1 cellular context compared by ENCODE assay signal in genomic region chr9:96417051-96417586, GRCh38.
TF ChIP-seq lines count a peak whose summit lies in the region.

No MANE protein-coding gene starts in this region.

TF ChIP-seq in K562, 482 proteins besides CTCF, POLR2A, EP300 and RAD21 (continued from another document and continues in another):
- peak; percentile 94 for TF ChIP-seq ZBTB12 (CRISPR knock-in tag; IDR thresholded peaks at IDR 0.05)
- peak; percentile 55 for TF ChIP-seq KHSRP (IDR thresholded peaks at IDR 0.05)
- peak; percentile 98 for TF ChIP-seq ZNF740 (CRISPR knock-in tag; IDR thresholded peaks at IDR 0.05)
- peak in 1 of 2 experiments; percentile 93; a peak in 2 of 4 replicates for TF ChIP-seq ZNF740 (tag; IDR thresholded peaks at IDR 0.05)
- peak; percentile 1; the same call in 1 of the 2 replicates for TF ChIP-seq POLR2G (IDR thresholded peaks at IDR 0.05; ENCODE audit: low read depth, low read length)
- peak; percentile 61 for TF ChIP-seq PHF20 (IDR thresholded peaks at IDR 0.05; ENCODE audit: partially characterized antibody)
- TF ChIP-seq EGR1 (conservative IDR thresholded peaks at IDR 0.05) = peak; percentile 67
- no peak for TF ChIP-seq SMARCA4 (IDR thresholded peaks at IDR 0.05)
- peak; percentile 18 for TF ChIP-seq FIP1L1 (IDR thresholded peaks at IDR 0.05; ENCODE audit: low read depth, low read length, poor library complexity, severe bottlenecking)
- TF ChIP-seq CREB1 (IDR thresholded peaks at IDR 0.05) = peak; percentile 94
- peak; percentile 97 for TF ChIP-seq CREB1 (CRISPR knock-in tag; IDR thresholded peaks at IDR 0.05)
- TF ChIP-seq ZNF174 (CRISPR knock-in tag; IDR thresholded peaks at IDR 0.05) = no peak
- 0 out of 2 replicates have a peak, but pooled peaks have one; percentile 7 for TF ChIP-seq NFE2 (IDR thresholded peaks at IDR 0.05; ENCODE audit: low read depth)
- TF ChIP-seq ZNF395 (CRISPR knock-in tag; IDR thresholded peaks at IDR 0.05) = peak; percentile 59; the same call in 1 of the 2 replicates
- no peak for TF ChIP-seq NELFE (IDR thresholded peaks at IDR 0.05; ENCODE audit: insufficient read depth, insufficient read length)
- TF ChIP-seq CBFA2T3 (IDR thresholded peaks at IDR 0.05) = peak; percentile 31
- TF ChIP-seq SIN3A (IDR thresholded peaks at IDR 0.05; ENCODE audit: borderline replicate concordance in 2 of 2, control insufficient read depth in 1 of 2, low read depth in 2 of 2, low read length in 2 of 2) = peak; percentile 91 to 93; a peak in 2 of 4 replicates
- peak; percentile 45 for TF ChIP-seq NCOR1 (IDR thresholded peaks at IDR 0.05)
- TF ChIP-seq NCOA2 (IDR thresholded peaks at IDR 0.05; ENCODE audit: partially characterized antibody in 2 of 2) = no peak
- 0 out of 4 replicates have a peak, but pooled peaks of 1 of the 2 experiments have one; percentile 69 for TF ChIP-seq MLX (CRISPR knock-in tag; conservative IDR thresholded peaks at IDR 0.05)
- peak; percentile 93 for TF ChIP-seq ATF1 (CRISPR knock-in tag; IDR thresholded peaks at IDR 0.05)
- peak; percentile 97 for TF ChIP-seq ATF1 (tag; IDR thresholded peaks at IDR 0.05)
- peak in 1 of 2 experiments; percentile 80; a peak in 1 of 4 replicates for TF ChIP-seq KDM4B (IDR thresholded peaks at IDR 0.05; ENCODE audit: borderline replicate concordance in 2 of 2, low read depth in 1 of 2)
- TF ChIP-seq E2F6 (IDR thresholded peaks at IDR 0.05; ENCODE audit: borderline replicate concordance in 1 of 2, extremely low read depth in 1 of 2, insufficient read depth in 1 of 2, insufficient read length in 1 of 2, low read depth in 1 of 2, low read length in 1 of 2, poor library complexity in 1 of 2, severe bottlenecking in 1 of 2) = peak; percentile 74 to 87
- no peak for TF ChIP-seq BCOR (IDR thresholded peaks at IDR 0.05)
- 0 out of 2 replicates have a peak, but pooled peaks have one; percentile 19 for TF ChIP-seq MXI1 (IDR thresholded peaks at IDR 0.05; ENCODE audit: low read depth, low read length)
- peak; percentile 5; the same call in 1 of the 2 replicates for TF ChIP-seq KLF16 (IDR thresholded peaks at IDR 0.05)
- no peak for TF ChIP-seq ETV6 (IDR thresholded peaks at IDR 0.05; ENCODE audit: borderline replicate concordance in 1 of 2, low read depth in 2 of 2, low read length in 1 of 2)
- peak; percentile 62; the same call in 1 of the 2 replicates for TF ChIP-seq ETV6 (CRISPR knock-in tag; IDR thresholded peaks at IDR 0.05; ENCODE audit: borderline replicate concordance)
- TF ChIP-seq CCNT2 (IDR thresholded peaks at IDR 0.05; ENCODE audit: borderline replicate concordance, extremely low read depth, insufficient read length, low read depth, low read length) = peak; percentile 89
- peak; percentile 34; the same call in 1 of the 2 replicates for TF ChIP-seq ATF4 (CRISPR knock-in tag; IDR thresholded peaks at IDR 0.05)
- TF ChIP-seq MEF2A (IDR thresholded peaks at IDR 0.05; ENCODE audit: control insufficient read depth, low read depth, low read length) = no peak
- TF ChIP-seq JUN (IDR thresholded peaks at IDR 0.05; ENCODE audit: borderline replicate concordance, low read depth, low read length) = 0 out of 2 replicates have a peak, but pooled peaks have one; percentile 48
- TF ChIP-seq JUN (CRISPR knock-in tag; IDR thresholded peaks at IDR 0.05; ENCODE audit: borderline replicate concordance) = no peak
- TF ChIP-seq HMGXB4 (CRISPR knock-in tag; IDR thresholded peaks at IDR 0.05) = peak; percentile 8; the same call in 1 of the 2 replicates
- 0 out of 2 replicates have a peak, but pooled peaks have one; percentile 35 for TF ChIP-seq ZNF263 (CRISPR knock-in tag; IDR thresholded peaks at IDR 0.05; ENCODE audit: borderline replicate concordance)
- 0 out of 2 replicates have a peak, but pooled peaks have one; percentile 58 for TF ChIP-seq SMAD3 (CRISPR knock-in tag; conservative IDR thresholded peaks at IDR 0.05)
- TF ChIP-seq SUPT5H (IDR thresholded peaks at IDR 0.05) = peak; percentile 41
- peak; percentile 66 for TF ChIP-seq HCFC1 (IDR thresholded peaks at IDR 0.05; ENCODE audit: low read depth, low read length)
- no peak for TF ChIP-seq ZBED1 (IDR thresholded peaks at IDR 0.05)
- TF ChIP-seq HDGF (IDR thresholded peaks at IDR 0.05) = no peak
- TF ChIP-seq ZC3H8 (IDR thresholded peaks at IDR 0.05) = no peak
- peak; percentile 99 for TF ChIP-seq MAZ (CRISPR knock-in tag; conservative IDR thresholded peaks at IDR 0.05 in 1 of 2, IDR thresholded peaks at IDR 0.05 in 1 of 2)
- no peak for TF ChIP-seq POLR2H (tag; IDR thresholded peaks at IDR 0.05; ENCODE audit: low read depth)
- TF ChIP-seq MEF2D (tag; conservative IDR thresholded peaks at IDR 0.05; ENCODE audit: low read depth) = no peak
- TF ChIP-seq ZBTB11 (CRISPR knock-in tag; IDR thresholded peaks at IDR 0.05) = 0 out of 6 replicates have a peak, but pooled peaks of 1 of the 3 experiments have one; percentile 30
- TF ChIP-seq TAF1 (IDR thresholded peaks at IDR 0.05; ENCODE audit: control insufficient read depth, extremely low read depth, insufficient read depth, low read length, severe bottlenecking) = peak; percentile 56
- peak; percentile 89 for TF ChIP-seq ETS1 (conservative IDR thresholded peaks at IDR 0.05; ENCODE audit: control insufficient read depth, low read depth, low read length)
- TF ChIP-seq MNT (conservative IDR thresholded peaks at IDR 0.05) = peak; percentile 90 to 96
- TF ChIP-seq E2F3 (CRISPR knock-in tag; IDR thresholded peaks at IDR 0.05) = peak; percentile 93
- TF ChIP-seq SREBF1 (IDR thresholded peaks at IDR 0.05; ENCODE audit: borderline replicate concordance, low read depth, low read length) = peak; percentile 53; the same call in 1 of the 2 replicates
- no peak for TF ChIP-seq ZBTB43 (CRISPR knock-in tag; IDR thresholded peaks at IDR 0.05)
- TF ChIP-seq ERF (CRISPR knock-in tag; IDR thresholded peaks at IDR 0.05) = peak; percentile 85; the same call in 1 of the 2 replicates
